13 cellular contexts compared by ENCODE assay signal in genomic region chr9:27784999-27785713, GRCh38.
DNase-seq lines count a peak whose midpoint lies in the region; ATAC-seq, FAIRE-seq and TF ChIP-seq lines count a peak whose summit lies in the region.
"Had no signal": no experiment of that assay in that cellular context is flagged by ENCODE, and none has a peak within 500 bp of the region (broad histone marks: within the 10 kb centered on the region; RNA-seq: fewer than 3 reads in every experiment).

No MANE protein-coding gene starts in this region.

- H3K9ac ChIP-seq in neuronal stem cell (ENCODE audit: low read depth, low read length, poor library complexity) = no peak overlapping the region
- H3K9ac ChIP-seq in PC-3 (ENCODE audit: low read length) = no peak overlapping the region

- H2BK15ac ChIP-seq in neuronal stem cell (ENCODE audit: low read length) = no peak overlapping the region

- no peak overlapping the region for H2AK5ac ChIP-seq in neuronal stem cell (ENCODE audit: low read depth, low read length)

- H4K20me1 ChIP-seq in PC-3 (ENCODE audit: low read length) = no peaks in the 10 kb centered on the region

- H4K91ac ChIP-seq in neuronal stem cell (ENCODE audit: low read depth, low read length, poor library complexity) = no peak overlapping the region

- H3K27me3 ChIP-seq in neuronal stem cell (ENCODE audit: control insufficient read depth in 3 of 3, insufficient read depth in 3 of 3, low read depth in 1 of 3, low read length in 3 of 3) (no peaks in the 10 kb centered on the region), PC-3 (ENCODE audit: low read length) (no peaks in the 10 kb centered on the region)
- H3K27me3 ChIP-seq: gastroesophageal sphincter had no signal

- peak; percentile 68 for ATAC-seq in HG02759 (IDR thresholded peaks at IDR 0.05; ENCODE audit: unreplicated experiment)
- no peak for ATAC-seq in PC-3
- ATAC-seq: gastroesophageal sphincter had no signal

- no peak overlapping the region for H2BK12ac ChIP-seq in neuronal stem cell (ENCODE audit: low read length)

- H2BK120ac ChIP-seq in neuronal stem cell (ENCODE audit: low read depth, low read length) = no peak overlapping the region

- FAIRE-seq in RCC 7860 (lab: Jason Lieb, UNC) = no peak
- FAIRE-seq: small intestine had no signal

- intact Hi-C loops in PC-3 (cut with micrococcal nuclease) = no loop called here

- H3K79me1 ChIP-seq in neuronal stem cell (ENCODE audit: low read depth, low read length) = no peaks in the 10 kb centered on the region

- no peak overlapping the region for H3K4ac ChIP-seq in neuronal stem cell (ENCODE audit: low read length)

- H3K36me3 ChIP-seq in neuronal stem cell (replicated peaks in 1 of 2; ENCODE audit: control insufficient read depth in 2 of 2, insufficient read depth in 2 of 2, low read length in 2 of 2) (no peaks in the 10 kb centered on the region), PC-3 (ENCODE audit: low read depth, low read length) (no peaks in the 10 kb centered on the region)
- H3K36me3 ChIP-seq: gastroesophageal sphincter had no signal

- TF ChIP-seq CTCF in PC-3 (conservative IDR thresholded peaks at IDR 0.05; ENCODE audit: low read depth, low read length) = no peak

- H2AFZ ChIP-seq in neuronal stem cell (ENCODE audit: low read length) (peak overlapping the region; percentile 7), PC-3 (ENCODE audit: low read length) (no peak overlapping the region)

- no peaks in the 10 kb centered on the region for H3K79me2 ChIP-seq in PC-3 (ENCODE audit: low read length)

- H3K14ac ChIP-seq in neuronal stem cell (ENCODE audit: low read length) = no peak overlapping the region

- H3K9me3 ChIP-seq in neuronal stem cell (replicated peaks in 1 of 2; ENCODE audit: control insufficient read depth in 2 of 2, insufficient read depth in 1 of 2, low read depth in 1 of 2, low read length in 2 of 2) (peaks cover 2 to 10% of the 10 kb centered on the region in 2 donors), PC-3 (ENCODE audit: low read length) (no peaks in the 10 kb centered on the region)

- POLR2A ChIA-PET in PC-3 (lab: Charles Lee; ENCODE audit: unreplicated experiment) = no interaction called here

- H3K27ac ChIP-seq in neuronal stem cell (replicated peaks; ENCODE audit: low read length) = no peak overlapping the region
- no peak overlapping the region for H3K27ac ChIP-seq in PC-3 (ENCODE audit: low read length)
- H3K27ac ChIP-seq: 22Rv1, gastroesophageal sphincter had no signal

- H3K4me1 ChIP-seq in neuronal stem cell (ENCODE audit: control insufficient read depth in 2 of 2, insufficient read depth in 1 of 2, low read depth in 1 of 2, low read length in 2 of 2) (no peaks in the 10 kb centered on the region), PC-3 (ENCODE audit: insufficient read depth, low read length) (no peaks in the 10 kb centered on the region)
- H3K4me1 ChIP-seq: gastroesophageal sphincter had no signal

- no peak overlapping the region for H2BK5ac ChIP-seq in neuronal stem cell (ENCODE audit: low read length)

- no peak overlapping the region for H4K8ac ChIP-seq in neuronal stem cell (ENCODE audit: low read depth, low read length)

- peak; percentile 60 for DNase-seq in NK-92 treated with Interleukin-12 subunit alpha and Interleukin-12 subunit beta, amount 100 ng/mL, for 24 hours (lab: John Stamatoyannopoulos, UW)
- DNase-seq in NK-92 (lab: John Stamatoyannopoulos, UW; ENCODE audit: unreplicated experiment) = no peak
- DNase-seq in RCC 7860 (ENCODE audit: low spot score) = peak; percentile 39
- DNase-seq in neuronal stem cell (ENCODE audit: low spot score) = no peak
- no peak for DNase-seq in PC-3
- DNase-seq in mucosa of gallbladder (ENCODE audit: low spot score) = no peak
- DNase-seq in erythroblast (lab: John Stamatoyannopoulos, UW) = no peak
- DNase-seq: activated B cell treated with CpG ODN at 0.5 μM for 24 hours, midbrain, small intestine had no signal

- no peaks in the 10 kb centered on the region for H3F3A ChIP-seq in PC-3 (ENCODE audit: low read length, unreplicated experiment)

- H3K4me2 ChIP-seq in neuronal stem cell (ENCODE audit: insufficient read depth, low read length, poor library complexity, severe bottlenecking) = no peak overlapping the region
- no peak overlapping the region for H3K4me2 ChIP-seq in PC-3 (ENCODE audit: low read length)

- no peaks in the 10 kb centered on the region for H3K9me2 ChIP-seq in PC-3 (replicated peaks; ENCODE audit: low read length)

- CTCF ChIA-PET in PC-3 (lab: Charles Lee) = no interaction called here

- no TSS peak for BruUV-seq in PC-3 (replicated peaks; lab: Mats Ljungman, UMichigan)

- no peak overlapping the region for H3K23ac ChIP-seq in neuronal stem cell (ENCODE audit: low read depth, low read length, poor library complexity)

- H3K18ac ChIP-seq in neuronal stem cell (ENCODE audit: low read length) = no peak overlapping the region

- H3K4me3 ChIP-seq in neuronal stem cell (ENCODE audit: low read length in 2 of 2) (no peak overlapping the region), PC-3 (ENCODE audit: low read length) (no peak overlapping the region)
- H3K4me3 ChIP-seq: gastroesophageal sphincter had no signal

- no peak for TF ChIP-seq POLR2A in erythroblast (IDR thresholded peaks at IDR 0.05; ENCODE audit: low read length)

- WGBS in neuronal stem cell (ENCODE audit: extremely low coverage in 2 of 2, insufficient read length in 2 of 2, insufficient replicate concordance in 1 of 2), 2 donors = no CpG with 5 or more reads among the region's 6 CpGs

Comparison
In these comparisons a context has a peak if more than half of its experiments do, and no peak if none do; other contexts are left out.
1. DNase-seq: peak in NK-92 treated with Interleukin-12 subunit alpha and Interleukin-12 subunit beta, amount 100 ng/mL, for 24 hours (single experiment) and RCC 7860 (single experiment); none in NK-92 (single experiment), neuronal stem cell (single experiment), PC-3 (single experiment), mucosa of gallbladder (single experiment) and erythroblast (0 of 2).